14 cellular contexts compared by ENCODE assay signal in the genomic region with DNA sequence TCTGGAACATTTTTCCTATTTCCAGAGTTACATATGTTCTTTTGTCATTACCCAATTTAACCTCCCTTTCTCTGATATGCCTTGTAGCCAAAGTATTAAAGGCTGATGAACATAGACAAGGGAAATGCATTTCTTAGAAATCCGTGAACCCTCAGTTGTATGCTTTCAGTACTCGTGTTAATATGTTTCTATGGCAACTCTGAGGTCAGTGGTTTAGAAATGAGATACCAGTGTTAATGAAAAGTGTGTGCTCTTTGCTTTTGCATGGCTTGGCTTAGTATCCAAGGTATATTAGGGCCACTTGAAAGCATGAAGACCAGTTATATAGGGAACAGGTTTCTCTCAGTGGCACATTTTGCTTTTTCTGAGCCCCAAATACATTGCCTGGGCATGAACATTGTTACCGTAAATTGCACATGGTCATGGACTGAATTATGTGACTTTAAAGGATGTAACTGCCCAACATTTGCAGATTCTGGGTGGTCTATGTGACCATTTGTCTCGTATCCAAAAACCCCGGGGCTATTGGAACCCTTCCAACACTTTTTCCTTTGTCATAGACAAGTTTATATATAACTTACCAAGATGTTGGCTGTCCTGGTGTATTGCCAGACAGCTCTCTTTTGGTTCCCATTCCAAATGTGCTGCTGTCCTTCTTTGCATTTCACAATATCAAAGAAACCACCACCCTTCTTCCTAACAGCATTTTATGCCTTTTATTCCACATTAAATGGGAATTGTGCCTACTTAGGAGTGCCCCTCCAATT. TPM values are rescaled to one million over a fixed set of nuclear protein-coding genes. Genes with fewer than 3 reads are reported as not detected.
A peak's percentile ranks its signal among the peaks of the same experiment; 100 is the strongest.
DNase-seq lines count a peak whose midpoint lies in the region; ATAC-seq and TF ChIP-seq lines count a peak whose summit lies in the region.
"Had no signal": no experiment of that assay in that cellular context is flagged by ENCODE, and none has a peak within 500 bp of the region (broad histone marks: within the 10 kb centered on the region; RNA-seq: fewer than 3 reads in every experiment).

No MANE protein-coding gene starts in this region.

- H3K27ac ChIP-seq in HEK293 (ENCODE audit: extremely low read depth, low read depth, low read length), result no peak overlapping the region
- H3K27ac ChIP-seq in caudate nucleus (ENCODE audit: low read depth, low read length), result no peak overlapping the region
- H3K27ac ChIP-seq: 22Rv1 had no signal

- TF ChIP-seq CTCF in HEK293 (tag by site-specific recombination; IDR thresholded peaks at IDR 0.05), result no peak

- CTCF ChIA-PET in HEK293 (lab: Yijun Ruan, JAX), result interaction anchor here (0.7 to 2.2 kb wide), 5 partner anchors 13 to 470 kb away, joined by 3 to 15 read pairs (median 9); no protein-coding TSS in a partner anchor

- no peaks in the 10 kb centered on the region for H3K9me3 ChIP-seq in HEK293 (ENCODE audit: control insufficient read depth, insufficient read depth, low read depth, low read length)

- DNase-seq in DMS 273 (lab: John Stamatoyannopoulos, UW; ENCODE audit: unreplicated experiment) (peak; percentile 36), DMS 273 treated with DMSO at 0.1 percent for 48 hours (lab: John Stamatoyannopoulos, UW) (no peak), amniotic epithelial cell (ENCODE audit: low read depth) (peak; percentile 23), left lobe of liver (ENCODE audit: low spot score) (peak; percentile 30), caudate nucleus (lab: John Stamatoyannopoulos, UW) (no peak), SHP77 (lab: John Stamatoyannopoulos, UW) (no peak), superior temporal gyrus (ENCODE audit: extremely low spot score) (no peak)
- DNase-seq: activated CD8-positive, alpha-beta memory T cell treated with anti-CD3 and anti-CD28 coated beads for 24 hours; amniotic stem cell; H9; islet precursor cell; NCI-H82 had no signal

- peaks cover 3 to 5% of the 10 kb centered on the region in 2 experiments; a peak in 2 of 3 replicates for H3K36me3 ChIP-seq in HEK293 (ENCODE audit: control insufficient read depth in 2 of 2, insufficient read depth in 1 of 2, low read length in 2 of 2)

- ATAC-seq in left lobe of liver, result peak; percentile 16

- H3K4me3 ChIP-seq in HEK293 (ENCODE audit: low read depth, low read length), result no peak overlapping the region

- peaks cover 13% of the 10 kb centered on the region for H3K4me1 ChIP-seq in HEK293 (ENCODE audit: control insufficient read depth, insufficient read depth, low read length)

- POLR2A ChIA-PET in HEK293 (lab: Yijun Ruan, JAX), result interaction anchor here (1.1 kb wide), 1 partner anchor 12 kb away, joined by 4 read pairs; no protein-coding TSS in a partner anchor

TF ChIP-seq in HEK293, 187 proteins besides CTCF, POLR2A, EP300 and RAD21:
- TF ChIP-seq ZBTB48 (tag by site-specific recombination; IDR thresholded peaks at IDR 0.05), result no peak
- no peak for TF ChIP-seq ZNF23 (tag by site-specific recombination; IDR thresholded peaks at IDR 0.05; ENCODE audit: borderline replicate concordance)
- no peak for TF ChIP-seq ZNF529 (tag by site-specific recombination; IDR thresholded peaks at IDR 0.05; ENCODE audit: insufficient replicate concordance)
- TF ChIP-seq BCL6B (tag by site-specific recombination; IDR thresholded peaks at IDR 0.05), result 0 out of 2 replicates have a peak, but pooled peaks have one; percentile 36
TF ChIP-seq in HEK293: peak in this region for 1.

RNA-seq across cellular contexts. Expression of gene ABHD15, which starts 17.5 kb away (rescaled TPM):
- 31.2 TPM for total RNA-seq in left lobe of liver

RNA-seq across cellular contexts. Expression of gene TP53I13, which starts 19.1 kb away (rescaled TPM):
- total RNA-seq in left lobe of liver, result 84.2 TPM

RNA-seq across cellular contexts. Expression of gene GIT1, which starts 40.1 kb away (rescaled TPM):
- total RNA-seq in left lobe of liver, result 9.4 TPM

RNA-seq across cellular contexts. Expression of gene ANKRD13B, which starts 43.6 kb away (rescaled TPM):
- total RNA-seq in left lobe of liver, result 1.3 TPM

Comparison
In these comparisons a context has a peak if more than half of its experiments do, and no peak if none do; other contexts are left out.
1. DNase-seq: peak in DMS 273 (single experiment), amniotic epithelial cell (single experiment) and left lobe of liver (single experiment); none in DMS 273 treated with DMSO at 0.1 percent for 48 hours (single experiment), caudate nucleus (0 of 61), SHP77 (0 of 2) and superior temporal gyrus (single experiment).